In genomic region chr11:116788534-116788933, GRCh38 we compare ENCODE assay signal across 9 cellular contexts. TPM values are rescaled to one million over a fixed set of nuclear protein-coding genes. Genes with fewer than 3 reads are reported as not detected.
DNase-seq lines count a peak whose midpoint lies in the region; ATAC-seq and TF ChIP-seq lines count a peak whose summit lies in the region.
"Had no signal": no experiment of that assay in that cellular context is flagged by ENCODE, and none has a peak within 500 bp of the region (broad histone marks: within the 10 kb centered on the region; RNA-seq: fewer than 3 reads in every experiment).

No MANE protein-coding gene starts in this region.

- TF ChIP-seq CTCF in heart left ventricle (IDR thresholded peaks at IDR 0.05) = no peak
- no peak for TF ChIP-seq CTCF in breast epithelium (IDR thresholded peaks at IDR 0.05)
- TF ChIP-seq CTCF in uterus (IDR thresholded peaks at IDR 0.05) = no peak

- H3K4me1 ChIP-seq in heart left ventricle (peaks cover 0 to 31% (median 16%) of the 10 kb centered on the region in 12 donors), breast epithelium (peaks cover 0 to 9% of the 10 kb centered on the region in 2 donors), mononuclear cell (ENCODE audit: insufficient read depth, low read length) (peaks cover 27% of the 10 kb centered on the region), uterus (peaks cover 7 to 10% of the 10 kb centered on the region in 2 donors)

- H3K36me3 ChIP-seq in heart left ventricle (peaks cover 3 to 34% (median 31%) of the 10 kb centered on the region in 9 donors), breast epithelium (no peaks in the 10 kb centered on the region), uterus (no peaks in the 10 kb centered on the region)

- H3K4me3 ChIP-seq in heart left ventricle (peak overlapping the region in 11 of 12 donors; percentile 74 to 99 (median 95)), breast epithelium (peak overlapping the region; percentile 84 to 98 (median 86)), mononuclear cell (ENCODE audit: low read length) (peak overlapping the region; percentile 76), uterus (peak overlapping the region; percentile 76 to 99)

- intact Hi-C loops in heart left ventricle (cut with DNase I) (loop anchor here in 5 of 10 donors (2.0 to 10.0 kb wide), 4 partner anchors 434 to 446 kb away; partner anchors contain the start of genes PCSK7 (in 1 of the 5) and RNF214 (in 1 of the 5)), Right ventricle myocardium inferior (cut with DNase I) (loop anchor here (2.0 kb wide), 1 partner anchor 46 kb away; no protein-coding TSS in a partner anchor), breast epithelium (cut with DNase I; ENCODE audit: low total_unique reads) (no loop called here), uterus (cut with DNase I; ENCODE audit: low total_unique reads) (loop anchor here (10.0 kb wide), 1 partner anchor 316 kb away; no protein-coding TSS in a partner anchor)

- 64 to 67% (median 66%) methylated on average over 4 of the region's 4 CpGs for WGBS in heart left ventricle, 4 donors

- H3K27me3 ChIP-seq in heart left ventricle (no peaks in the 10 kb centered on the region), breast epithelium (peaks cover 0 to 4% of the 10 kb centered on the region in 2 donors), mononuclear cell (ENCODE audit: insufficient read depth, low read length) (no peaks in the 10 kb centered on the region), uterus (no peaks in the 10 kb centered on the region)

- no peak for ATAC-seq in heart left ventricle
- no peak for ATAC-seq in Right ventricle myocardium inferior
- ATAC-seq in HG02852 (IDR thresholded peaks at IDR 0.05; ENCODE audit: unreplicated experiment) = no peak
- ATAC-seq in HG03196 (IDR thresholded peaks at IDR 0.05; ENCODE audit: unreplicated experiment) = no peak

- no peak for DNase-seq in heart left ventricle
- no peak for DNase-seq in Right ventricle myocardium inferior (ENCODE audit: missing footprints)
- DNase-seq in breast epithelium (ENCODE audit: low spot score in 2 of 2) = no peak
- no peak for DNase-seq in uterus
- DNase-seq in A172 (ENCODE audit: low spot score) = no peak

- TF ChIP-seq POLR2A in heart left ventricle (IDR thresholded peaks at IDR 0.05) (no peak), breast epithelium (IDR thresholded peaks at IDR 0.05) (no peak), uterus (IDR thresholded peaks at IDR 0.05) (no peak)

- H3K27ac ChIP-seq in heart left ventricle (peak overlapping the region in 11 of 12 donors; percentile 61 to 93 (median 86)), breast epithelium (peak overlapping the region; percentile 82 to 88), uterus (peak overlapping the region; percentile 68 to 79)

- H3K9me3 ChIP-seq in heart left ventricle (no peaks in the 10 kb centered on the region), breast epithelium (no peaks in the 10 kb centered on the region), mononuclear cell (ENCODE audit: low read depth, low read length) (no peaks in the 10 kb centered on the region), uterus (no peaks in the 10 kb centered on the region)

RNA-seq across cellular contexts. Expression of gene ZPR1, which starts 0.7 kb away (rescaled TPM):
- total RNA-seq in heart left ventricle (10 to 100 TPM in 8 of 9 donors, 1 to 10 TPM in 1; 9.7 to 48.7 (median 27.1) TPM), Right ventricle myocardium inferior (23.3 TPM), breast epithelium (10 to 100 TPM; 29.4 to 38.7 (median 34.7) TPM), mononuclear cell (49.2 TPM), uterus (10 to 100 TPM in 3 of 4 donors, 1 to 10 TPM in 1; 4.1 to 43.1 (median 22.3) TPM)
- 10 to 100 TPM in 1 of 2 donors, 1 to 10 TPM in 1; 6.2 to 59.4 TPM for polyA plus RNA-seq in heart left ventricle
- 36.6 and 44.7 TPM in 2 replicates for total RNA-seq in A172 (2014; rRNA removed; shearing (Covaris generic))

RNA-seq across cellular contexts. Expression of gene APOA5, which starts 3.1 kb away (rescaled TPM):
- not detected for total RNA-seq in heart left ventricle
- polyA plus RNA-seq in heart left ventricle = not detected
- not detected for total RNA-seq in Right ventricle myocardium inferior
- not detected for total RNA-seq in breast epithelium
- total RNA-seq in mononuclear cell = not detected
- total RNA-seq in uterus = not detected
- not detected in 2 replicates for total RNA-seq in A172 (2014; rRNA removed; shearing (Covaris generic))
- total RNA-seq: Daoy had no signal

RNA-seq across cellular contexts. Expression of gene BUD13, which starts 15.7 kb away (rescaled TPM):
- total RNA-seq in heart left ventricle = 10 to 100 TPM in 1 of 9 donors, 1 to 10 TPM in 8; 5.8 to 10.0 (median 7.1) TPM
- polyA plus RNA-seq in heart left ventricle = 1 to 10 TPM; 4.3 to 8.5 TPM
- 7.8 TPM for total RNA-seq in Right ventricle myocardium inferior
- total RNA-seq in breast epithelium = 10 to 100 TPM in 2 of 3 donors, 1 to 10 TPM in 1; 9.9 to 19.8 (median 15.1) TPM
- total RNA-seq in mononuclear cell = 5.5 TPM
- total RNA-seq in uterus = 10 to 100 TPM; 12.1 to 18.7 (median 16.2) TPM
- 13.8 and 17.1 TPM in 2 replicates for total RNA-seq in A172 (2014; rRNA removed; shearing (Covaris generic))

RNA-seq across cellular contexts. Expression of gene APOA4, which starts 34.6 kb away (rescaled TPM):
- total RNA-seq in heart left ventricle = not detected
- under 1 TPM in 1 of 2 donors, not detected in 1; 0.86 TPM for polyA plus RNA-seq in heart left ventricle
- total RNA-seq in Right ventricle myocardium inferior = not detected
- under 1 TPM in 1 of 3 donors, not detected in 2; 0.33 TPM for total RNA-seq in breast epithelium
- not detected for total RNA-seq in mononuclear cell
- total RNA-seq in uterus = not detected
- total RNA-seq in A172 (2014; rRNA removed; shearing (Covaris generic)) = not detected in 2 replicates
- total RNA-seq: Daoy had no signal

RNA-seq across cellular contexts. Expression of gene APOC3, which starts 41.2 kb away (rescaled TPM):
- 1 to 10 TPM in 1 of 9 donors, under 1 TPM in 1, not detected in 7; 0.39 to 9.9 TPM for total RNA-seq in heart left ventricle
- polyA plus RNA-seq in heart left ventricle = not detected
- total RNA-seq in Right ventricle myocardium inferior = not detected
- total RNA-seq in breast epithelium = not detected
- total RNA-seq in mononuclear cell = not detected
- total RNA-seq in uterus = 1 to 10 TPM in 1 of 4 donors, not detected in 3; 1.2 TPM
- not detected in 2 replicates for total RNA-seq in A172 (2014; rRNA removed; shearing (Covaris generic))
- total RNA-seq: Daoy had no signal
